Comparison of ENCODE assay signal across 1 cellular context in the genomic region with DNA sequence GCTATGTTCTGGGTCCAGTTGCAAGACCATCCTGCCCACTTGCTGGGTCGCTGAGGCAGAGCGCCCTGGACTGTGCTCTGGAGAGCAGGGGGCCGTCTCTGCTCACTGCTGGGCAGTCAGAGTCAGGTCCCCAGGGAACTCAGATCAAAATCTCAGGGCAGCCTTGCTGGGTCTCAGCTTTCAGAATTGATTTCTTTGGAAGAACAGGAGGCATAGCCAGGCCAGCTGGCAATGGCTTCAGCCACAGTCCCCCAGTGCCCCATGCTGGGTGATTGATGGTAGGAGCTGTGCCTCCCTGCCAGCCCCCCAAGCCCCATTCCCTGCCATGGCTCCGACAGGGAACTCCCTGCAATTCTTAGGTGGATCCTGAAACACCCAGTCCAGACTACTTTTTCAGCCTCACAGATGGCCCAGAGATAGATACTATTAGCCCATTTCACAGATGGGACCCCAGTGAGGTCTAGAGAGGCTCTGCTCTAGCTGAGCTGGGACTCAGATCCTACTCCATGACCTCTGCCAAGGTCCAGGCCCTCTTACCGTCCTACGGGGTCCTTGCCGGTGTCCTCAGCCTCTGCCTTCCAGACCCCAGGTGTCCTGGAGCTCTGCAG.
TF ChIP-seq lines count a peak whose summit lies in the region.

No MANE protein-coding gene starts in this region.

TF ChIP-seq in HepG2, 621 proteins besides CTCF, POLR2A, EP300 and RAD21:
- TF ChIP-seq ZNF225 (CRISPR knock-in tag; IDR thresholded peaks at IDR 0.05) (no peak), ZNF629 (CRISPR knock-in tag; conservative IDR thresholded peaks at IDR 0.05) (peak; percentile 61)
